2 cellular contexts compared by ENCODE assay signal in the genomic region with DNA sequence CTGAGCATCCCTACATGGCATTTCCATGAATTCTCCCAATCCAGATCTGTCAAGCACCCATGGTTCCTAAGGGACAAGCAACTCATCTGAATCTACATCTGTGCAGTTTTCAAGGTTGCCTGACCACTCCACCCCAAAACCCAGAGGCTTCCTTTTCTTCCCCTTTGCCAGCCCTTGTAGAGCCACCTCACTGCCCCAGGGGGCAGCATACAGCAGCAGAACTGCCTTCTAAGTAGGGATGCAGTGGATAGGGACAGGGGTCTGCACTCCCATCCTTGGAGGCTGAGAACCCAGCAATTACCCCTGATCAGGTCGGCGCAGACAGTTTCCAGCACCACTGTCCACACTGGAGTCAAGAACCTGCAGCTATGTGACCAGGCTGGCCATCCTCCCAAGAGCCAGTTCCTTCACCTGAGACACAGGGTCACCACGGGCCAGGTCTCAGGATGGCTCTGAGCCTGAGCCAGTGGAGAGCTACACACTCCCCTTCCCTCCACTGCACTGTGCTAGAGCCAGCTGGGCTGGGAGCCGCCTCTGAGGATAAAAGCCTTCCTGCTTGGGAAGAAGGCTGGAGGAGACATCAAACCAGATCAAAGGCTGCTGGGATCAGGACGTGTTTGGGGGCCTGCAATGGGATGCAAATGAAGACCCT.
TF ChIP-seq lines count a peak whose summit lies in the region.

No MANE protein-coding gene starts in this region.

TF ChIP-seq in IMR-90, 13 proteins besides CTCF, POLR2A, EP300 and RAD21:
- TF ChIP-seq CEBPB (IDR thresholded peaks at IDR 0.05; ENCODE audit: low read depth, low read length) (no peak), RCOR1 (IDR thresholded peaks at IDR 0.05; ENCODE audit: insufficient replicate concordance, low read length) (no peak), MAZ (IDR thresholded peaks at IDR 0.05; ENCODE audit: borderline replicate concordance, low read depth, low read length) (no peak), RFX5 (IDR thresholded peaks at IDR 0.05; ENCODE audit: low read depth, low read length) (no peak), BHLHE40 (IDR thresholded peaks at IDR 0.05; ENCODE audit: low read depth, low read length) (no peak), SMC3 (IDR thresholded peaks at IDR 0.05; ENCODE audit: low read depth, low read length) (no peak), MXI1 (IDR thresholded peaks at IDR 0.05; ENCODE audit: borderline replicate concordance, low read depth, low read length) (no peak), CHD1 (IDR thresholded peaks at IDR 0.05; ENCODE audit: low read depth, low read length) (no peak), FOS (IDR thresholded peaks at IDR 0.05; ENCODE audit: low read depth, low read length) (no peak), NFE2L2 (IDR thresholded peaks at IDR 0.05; ENCODE audit: low read depth, low read length) (no peak), MAFK (IDR thresholded peaks at IDR 0.05; ENCODE audit: low read depth, low read length) (no peak), ELK1 (IDR thresholded peaks at IDR 0.05; ENCODE audit: borderline replicate concordance, low read depth, low read length) (no peak)
- TF ChIP-seq, protein P1, sequence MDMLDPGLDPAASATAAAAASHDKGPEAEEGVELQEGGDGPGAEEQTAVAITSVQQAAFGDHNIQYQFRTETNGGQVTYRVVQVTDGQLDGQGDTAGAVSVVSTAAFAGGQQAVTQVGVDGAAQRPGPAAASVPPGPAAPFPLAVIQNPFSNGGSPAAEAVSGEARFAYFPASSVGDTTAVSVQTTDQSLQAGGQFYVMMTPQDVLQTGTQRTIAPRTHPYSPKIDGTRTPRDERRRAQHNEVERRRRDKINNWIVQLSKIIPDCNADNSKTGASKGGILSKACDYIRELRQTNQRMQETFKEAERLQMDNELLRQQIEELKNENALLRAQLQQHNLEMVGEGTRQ (IDR thresholded peaks at IDR 0.05; ENCODE audit: low read depth, low read length): no peak

TF ChIP-seq in K562, 482 proteins besides CTCF, POLR2A, EP300 and RAD21:
- TF ChIP-seq, protein P2, sequence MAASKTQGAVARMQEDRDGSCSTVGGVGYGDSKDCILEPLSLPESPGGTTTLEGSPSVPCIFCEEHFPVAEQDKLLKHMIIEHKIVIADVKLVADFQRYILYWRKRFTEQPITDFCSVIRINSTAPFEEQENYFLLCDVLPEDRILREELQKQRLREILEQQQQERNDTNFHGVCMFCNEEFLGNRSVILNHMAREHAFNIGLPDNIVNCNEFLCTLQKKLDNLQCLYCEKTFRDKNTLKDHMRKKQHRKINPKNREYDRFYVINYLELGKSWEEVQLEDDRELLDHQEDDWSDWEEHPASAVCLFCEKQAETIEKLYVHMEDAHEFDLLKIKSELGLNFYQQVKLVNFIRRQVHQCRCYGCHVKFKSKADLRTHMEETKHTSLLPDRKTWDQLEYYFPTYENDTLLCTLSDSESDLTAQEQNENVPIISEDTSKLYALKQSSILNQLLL (CRISPR knock-in tag; IDR thresholded peaks at IDR 0.05; ENCODE audit: borderline replicate concordance): no peak
- TF ChIP-seq CTCFL (IDR thresholded peaks at IDR 0.05; ENCODE audit: borderline replicate concordance, insufficient read depth, low read depth, low read length, poor library complexity, severe bottlenecking): peak; percentile 15
TF ChIP-seq in K562: peak in this region for 1.
